ENCODE assay signal across 19 cellular contexts in the genomic region with DNA sequence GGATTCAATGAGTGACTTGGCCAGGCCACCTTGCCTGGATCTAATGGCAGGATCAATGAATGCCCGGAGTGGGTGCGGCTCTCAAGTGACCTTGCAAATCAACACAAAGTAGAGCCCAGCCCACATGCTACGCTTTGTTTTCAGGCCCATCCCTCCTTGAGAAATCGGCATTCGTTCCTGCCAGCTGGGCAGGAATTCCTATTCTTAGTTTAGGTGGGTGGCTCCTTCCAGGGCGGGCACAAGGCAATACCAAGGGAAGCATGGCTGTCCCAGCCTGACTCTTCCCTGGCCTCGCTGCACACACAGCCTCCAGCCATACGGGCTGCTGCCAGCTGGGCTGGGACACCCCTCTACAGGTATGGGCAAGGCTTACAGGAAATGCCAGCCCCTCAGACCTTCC.
DNase-seq lines count a peak whose midpoint lies in the region; ATAC-seq, FAIRE-seq and TF ChIP-seq lines count a peak whose summit lies in the region.
"Had no signal": no experiment of that assay in that cellular context is flagged by ENCODE, and none has a peak within 500 bp of the region (broad histone marks: within the 10 kb centered on the region; RNA-seq: fewer than 3 reads in every experiment).

No MANE protein-coding gene starts in this region.

- dilution Hi-C loops in keratinocyte (cut with MboI; ENCODE audit: extremely low pct_ligation_motif_present, low sequenced_read_pairs): no loop called here

- TF ChIP-seq POLR2A in H1 (IDR thresholded peaks at IDR 0.05; ENCODE audit: control extremely low read depth in 1 of 2, low read depth in 2 of 2, low read length in 2 of 2) (no peak), Peyer's patch (IDR thresholded peaks at IDR 0.05) (no peak)

- H3K79me2 ChIP-seq in H1 (ENCODE audit: control insufficient read depth in 1 of 2, insufficient read depth in 2 of 2, low read length in 2 of 2) (no peaks in the 10 kb centered on the region), keratinocyte (ENCODE audit: control insufficient read depth, insufficient read depth, low read length) (peaks cover 77% of the 10 kb centered on the region), smooth muscle cell (ENCODE audit: low read depth) (peaks cover 25% of the 10 kb centered on the region)

- DNase-seq in RWPE1 (ENCODE audit: low spot score) (no peak), H1 (ENCODE audit: low read depth in 1 of 2, low spot score in 2 of 2) (no peak), keratinocyte (ENCODE audit: low read depth, low spot score) (no peak), smooth muscle cell (lab: John Stamatoyannopoulos, UW; ENCODE audit: unreplicated experiment) (no peak), cerebellar cortex (ENCODE audit: low spot score) (no peak), Peyer's patch (no peak)
- DNase-seq: AML-193; C1 segment of cervical spinal cord; Calu3; CD8-positive, alpha-beta memory T cell; NCI-H187; NCI-H2107; NCI-H446 treated with DMSO at 0.1 percent for 48 hours; NCI-H526 treated with DMSO at 0.1 percent for 48 hours; SIG-M5 had no signal

- H4K8ac ChIP-seq in H1 (ENCODE audit: extremely low read depth, insufficient read depth, low read length): peak overlapping the region; percentile 43; the same call in 1 of the 2 replicates

- no peak overlapping the region for H2BK5ac ChIP-seq in H1 (ENCODE audit: low read depth, low read length)

- H3K14ac ChIP-seq in H1 (ENCODE audit: insufficient read length): no peak overlapping the region

- POLR2A ChIA-PET in RWPE1 (lab: Yijun Ruan, JAX; ENCODE audit: low non-redundant PET) (no interaction called here), H1 (lab: Charles Lee; ENCODE audit: partially characterized antibody) (no interaction called here)

- H2BK20ac ChIP-seq in H1 (ENCODE audit: low read length): no peak overlapping the region

- H3K9ac ChIP-seq in H1 (replicated peaks in 1 of 4; ENCODE audit: extremely low read depth in 1 of 4, low read depth in 3 of 4, low read length in 3 of 4) (no peak overlapping the region), keratinocyte (ENCODE audit: control insufficient read depth, extremely low read depth, insufficient read depth, low read length) (no peak overlapping the region), smooth muscle cell (ENCODE audit: low read depth) (no peak overlapping the region)

- CTCF ChIA-PET in RWPE1 (lab: Yijun Ruan, JAX) (interaction anchor here (0.6 kb wide), 3 partner anchors 138 to 336 kb away, joined by 3 to 4 read pairs (median 3); no protein-coding TSS in a partner anchor), H1 (lab: Charles Lee; ENCODE audit: partially characterized antibody) (interaction anchor here (1.1 to 23.1 kb wide), 9 partner anchors 8 to 156 kb away, joined by 3 to 304 read pairs (median 6); no protein-coding TSS in a partner anchor)

- no peak for FAIRE-seq in H1 (lab: Jason Lieb, UNC)
- FAIRE-seq in keratinocyte (lab: Jason Lieb, UNC): no peak
- FAIRE-seq: GM12891, H54 had no signal

- no peaks in the 10 kb centered on the region for H4K20me1 ChIP-seq in H1 (replicated peaks in 1 of 2; ENCODE audit: control insufficient read depth in 1 of 2, insufficient read depth in 2 of 2, low read length in 2 of 2)
- peaks cover 12% of the 10 kb centered on the region for H4K20me1 ChIP-seq in keratinocyte (ENCODE audit: control insufficient read depth, extremely low read depth, insufficient read depth, low read length)
- no peaks in the 10 kb centered on the region for H4K20me1 ChIP-seq in smooth muscle cell (ENCODE audit: low read depth)

- H3K56ac ChIP-seq in H1 (replicated peaks; ENCODE audit: insufficient read length, low read depth, low read length): no peak overlapping the region

- peaks cover 0 to 17% (median 8%) of the 10 kb centered on the region in 4 experiments; a peak in 6 of 7 replicates for H3K4me1 ChIP-seq in H1 (replicated peaks in 1 of 4; ENCODE audit: control insufficient read depth in 3 of 4, insufficient read depth in 4 of 4, low read length in 3 of 4)
- peaks cover 64% of the 10 kb centered on the region for H3K4me1 ChIP-seq in keratinocyte (ENCODE audit: control insufficient read depth, extremely low read depth, insufficient read depth, low read length)
- peaks cover 33% of the 10 kb centered on the region for H3K4me1 ChIP-seq in smooth muscle cell (ENCODE audit: low read depth)
- H3K4me1 ChIP-seq in Peyer's patch: peaks cover 0 to 27% (median 0%) of the 10 kb centered on the region in 4 donors

- H2AFZ ChIP-seq in H1 (ENCODE audit: low read length) (no peak overlapping the region), keratinocyte (ENCODE audit: control insufficient read depth, low read length) (no peak overlapping the region), smooth muscle cell (ENCODE audit: low read depth) (no peak overlapping the region)

- peaks cover 39% of the 10 kb centered on the region for H3F3A ChIP-seq in smooth muscle cell (ENCODE audit: low read depth)

- no peak for ATAC-seq in GM21825 (IDR thresholded peaks at IDR 0.05; ENCODE audit: unreplicated experiment)
- no peak for ATAC-seq in GM21390 (IDR thresholded peaks at IDR 0.05; ENCODE audit: unreplicated experiment)

- H4K91ac ChIP-seq in H1 (replicated peaks; ENCODE audit: insufficient read length, low read length): no peak overlapping the region

- no peak overlapping the region for H3K23ac ChIP-seq in H1 (ENCODE audit: insufficient read length)

- no peak overlapping the region; the same call in 1 of the 2 replicates for H2BK12ac ChIP-seq in H1 (ENCODE audit: low read depth, low read length)

- no peaks in the 10 kb centered on the region for H3K9me3 ChIP-seq in H1 (ENCODE audit: insufficient read depth in 2 of 2, low read depth in 1 of 2, low read length in 1 of 2)
- no peaks in the 10 kb centered on the region for H3K9me3 ChIP-seq in keratinocyte (ENCODE audit: control insufficient read depth, low read depth, low read length)
- no peaks in the 10 kb centered on the region for H3K9me3 ChIP-seq in smooth muscle cell (replicated peaks; ENCODE audit: low read depth)
- no peaks in the 10 kb centered on the region for H3K9me3 ChIP-seq in Peyer's patch

- H3K36me3 ChIP-seq in H1 (ENCODE audit: control insufficient read depth in 2 of 4, insufficient read depth in 4 of 4, low read length in 3 of 4) (no peaks in the 10 kb centered on the region), keratinocyte (ENCODE audit: control insufficient read depth in 2 of 2, extremely low read depth in 1 of 2, insufficient read depth in 2 of 2, low read length in 2 of 2) (peaks cover 19 to 46% of the 10 kb centered on the region in 2 experiments), smooth muscle cell (ENCODE audit: low read depth) (no peaks in the 10 kb centered on the region), Peyer's patch (no peaks in the 10 kb centered on the region)

- H3K9me1 ChIP-seq in keratinocyte (ENCODE audit: control insufficient read depth, extremely low read depth, insufficient read depth, low read length): peaks cover 2% of the 10 kb centered on the region

- H3K27me3 ChIP-seq in H1 (replicated peaks in 1 of 4; ENCODE audit: control insufficient read depth in 3 of 4, extremely low read depth in 1 of 4, insufficient read depth in 3 of 4, low read length in 3 of 4): no peaks in the 10 kb centered on the region
- no peaks in the 10 kb centered on the region for H3K27me3 ChIP-seq in keratinocyte (ENCODE audit: control insufficient read depth, extremely low read depth, insufficient read depth, low read length)
- no peaks in the 10 kb centered on the region for H3K27me3 ChIP-seq in smooth muscle cell (ENCODE audit: low read depth)
- no peaks in the 10 kb centered on the region for H3K27me3 ChIP-seq in Peyer's patch

- no peak overlapping the region for H2AK5ac ChIP-seq in H1 (ENCODE audit: low read depth, low read length)

- no peak for TF ChIP-seq EP300 in H1 (IDR thresholded peaks at IDR 0.05; ENCODE audit: borderline replicate concordance in 1 of 2, low read depth in 2 of 2, low read length in 2 of 2)

- peak overlapping the region; percentile 72 for H3K27ac ChIP-seq in RWPE1
- no peak overlapping the region for H3K27ac ChIP-seq in H1 (ENCODE audit: low read depth, low read length)
- peak overlapping the region; percentile 11 for H3K27ac ChIP-seq in keratinocyte (ENCODE audit: control insufficient read depth, insufficient read depth, low read length)
- H3K27ac ChIP-seq in smooth muscle cell (ENCODE audit: low read depth): peak overlapping the region; percentile 96
- no peak overlapping the region for H3K27ac ChIP-seq in Peyer's patch

- H2BK120ac ChIP-seq in H1 (replicated peaks; ENCODE audit: low read depth, low read length): no peak overlapping the region

- no peak overlapping the region for H3K4ac ChIP-seq in H1 (replicated peaks; ENCODE audit: insufficient read length, low read depth, low read length)

- TF ChIP-seq CTCF in RWPE1 (conservative IDR thresholded peaks at IDR 0.05; ENCODE audit: low read depth) (no peak), H1 (IDR thresholded peaks at IDR 0.05; ENCODE audit: control extremely low read depth in 1 of 3, insufficient read depth in 1 of 3, low read depth in 1 of 3, low read length in 3 of 3) (no peak), keratinocyte (optimal IDR thresholded peaks at IDR 0.05 in 1 of 3, IDR thresholded peaks at IDR 0.05 in 1 of 3, conservative IDR thresholded peaks at IDR 0.05 in 1 of 3; ENCODE audit: extremely low read depth in 1 of 3, insufficient read depth in 2 of 3, low read length in 3 of 3) (no peak), smooth muscle cell (IDR thresholded peaks at IDR 0.05; ENCODE audit: borderline replicate concordance, insufficient read depth, poor library complexity, severe bottlenecking) (no peak), Peyer's patch (IDR thresholded peaks at IDR 0.05) (no peak)

- TF ChIP-seq RAD21 in H1 (IDR thresholded peaks at IDR 0.05 in 1 of 2, conservative IDR thresholded peaks at IDR 0.05 in 1 of 2; ENCODE audit: low read depth in 2 of 2, low read length in 2 of 2): no peak

- no peak overlapping the region for H2BK15ac ChIP-seq in H1 (ENCODE audit: low read length)

- no peak overlapping the region for H4K5ac ChIP-seq in H1 (ENCODE audit: insufficient read length, low read depth, low read length)

- no peak overlapping the region for H3K4me2 ChIP-seq in H1 (ENCODE audit: insufficient read depth in 1 of 2, low read depth in 2 of 2, low read length in 2 of 2)
- peak overlapping the region; percentile 23 for H3K4me2 ChIP-seq in keratinocyte (ENCODE audit: control insufficient read depth, extremely low read depth, insufficient read depth, low read depth, low read length)
- no peak overlapping the region for H3K4me2 ChIP-seq in smooth muscle cell

- H3K18ac ChIP-seq in H1 (ENCODE audit: extremely low read depth, low read length): no peak overlapping the region

- H3K79me1 ChIP-seq in H1 (ENCODE audit: low read depth, low read length): no peaks in the 10 kb centered on the region

- H3K4me3 ChIP-seq in H1 (ENCODE audit: extremely low read depth in 1 of 4, insufficient read depth in 2 of 4, low read depth in 3 of 4, low read length in 4 of 4): no peak overlapping the region
- peak overlapping the region in 1 of 3 experiments; percentile 2 for H3K4me3 ChIP-seq in keratinocyte (ENCODE audit: control insufficient read depth in 2 of 3, extremely low read depth in 1 of 3, insufficient read depth in 2 of 3, low read depth in 1 of 3, low read length in 3 of 3)
- H3K4me3 ChIP-seq in smooth muscle cell: no peak overlapping the region
- H3K4me3 ChIP-seq in Peyer's patch: no peak overlapping the region

- H3K23me2 ChIP-seq in H1 (ENCODE audit: low read depth, low read length): no peaks in the 10 kb centered on the region

- 97% methylated on average over 8 of the region's 8 CpGs; no CpG with 5 or more reads in 1 of the 2 experiments for WGBS in H1 (ENCODE audit: extremely low coverage in 1 of 2, insufficient coverage in 1 of 2, insufficient read length in 1 of 2, insufficient replicate concordance in 2 of 2, low coverage in 1 of 2, low lambda C conversion rate in 2 of 2, missing lambda C conversion rate in 1 of 2), 2 experiments
- WGBS in smooth muscle cell (ENCODE audit: low lambda C conversion rate): 98% methylated on average over 8 of the region's 8 CpGs

Comparison
In these comparisons a context has a peak if more than half of its experiments do, and no peak if none do; other contexts are left out.
1. H3K27ac ChIP-seq: peak in RWPE1 (single experiment), keratinocyte (single experiment) and smooth muscle cell (single experiment); none in H1 (single experiment) and Peyer's patch (0 of 4).